1 cellular context compared by ENCODE assay signal in the genomic region with DNA sequence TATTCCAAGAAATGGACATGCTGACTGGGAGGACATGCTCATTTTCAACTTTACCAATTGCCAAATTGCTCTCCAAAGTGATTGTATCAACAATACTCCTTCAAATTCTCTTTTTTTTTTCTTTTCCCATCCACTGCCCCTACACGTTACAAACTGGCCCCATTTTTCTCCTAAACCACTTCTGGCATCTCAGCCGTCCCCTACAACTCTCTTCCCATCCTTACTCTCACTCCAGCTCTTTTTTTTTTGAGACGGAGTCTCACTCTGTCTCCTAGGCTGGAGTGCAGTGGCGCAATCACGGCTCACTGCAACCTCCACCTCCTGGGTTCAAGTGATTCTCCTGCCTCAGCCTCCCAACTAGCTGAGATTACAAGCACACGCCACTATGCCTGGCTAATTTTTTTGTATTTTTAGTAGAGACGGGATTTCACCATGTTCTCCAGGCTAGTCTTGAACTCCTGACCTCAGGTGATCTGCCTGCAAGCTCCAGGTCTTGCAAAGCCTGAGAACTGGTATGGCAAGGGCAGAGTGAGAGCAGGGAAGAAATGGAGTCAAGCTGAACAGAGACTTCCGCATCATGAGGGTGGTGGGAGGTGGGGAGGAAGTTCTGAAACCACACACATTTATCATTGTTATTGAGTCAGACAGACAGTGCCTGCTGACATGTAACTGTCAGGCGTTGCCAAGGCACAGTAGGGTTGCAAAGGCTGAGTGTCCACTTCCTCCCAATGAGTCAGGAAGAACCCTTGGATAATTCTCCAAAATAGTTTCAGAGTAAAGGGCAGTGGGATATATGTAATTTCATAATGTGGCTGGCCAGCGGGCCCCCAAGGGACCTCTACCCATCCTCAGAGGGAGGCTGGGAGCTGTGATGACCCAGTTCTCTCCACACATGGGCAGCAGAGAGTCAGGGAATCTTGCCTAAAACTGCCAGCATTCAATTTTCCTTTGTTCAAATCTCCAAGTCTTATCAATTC.
TF ChIP-seq lines count a peak whose summit lies in the region.

No MANE protein-coding gene starts in this region.

TF ChIP-seq in K562, 482 proteins besides CTCF, POLR2A, EP300 and RAD21 (continued from another document and continues in another):
- TF ChIP-seq USF2 (CRISPR knock-in tag; IDR thresholded peaks at IDR 0.05) (no peak), CHD1 (IDR thresholded peaks at IDR 0.05; ENCODE audit: low read length) (no peak), HMGN3 (IDR thresholded peaks at IDR 0.05; ENCODE audit: borderline replicate concordance, extremely low read depth, insufficient read length, low read depth, low read length) (no peak), NONO (IDR thresholded peaks at IDR 0.05; ENCODE audit: low read depth in 2 of 2, low read length in 1 of 2) (no peak), RBFOX2 (IDR thresholded peaks at IDR 0.05; ENCODE audit: low read depth, low read length) (0 out of 2 replicates have a peak, but pooled peaks have one; percentile 26), HDAC8 (tag; IDR thresholded peaks at IDR 0.05) (0 out of 2 replicates have a peak, but pooled peaks have one; percentile 36), CBX8 (IDR thresholded peaks at IDR 0.05; ENCODE audit: borderline replicate concordance, extremely low read depth, low read depth, low read length, poor library complexity, severe bottlenecking) (no peak), ATF1 (CRISPR knock-in tag; IDR thresholded peaks at IDR 0.05) (no peak), ATF1 (tag; IDR thresholded peaks at IDR 0.05) (peak; percentile 80), SMAD1 (IDR thresholded peaks at IDR 0.05; ENCODE audit: low read depth, low read length, partially characterized antibody) (no peak), GATAD2B (IDR thresholded peaks at IDR 0.05; ENCODE audit: borderline replicate concordance) (no peak), ZKSCAN3 (CRISPR knock-in tag; IDR thresholded peaks at IDR 0.05) (no peak), PHF8 (IDR thresholded peaks at IDR 0.05; ENCODE audit: borderline replicate concordance, low read length) (no peak), BDP1 (IDR thresholded peaks at IDR 0.05; ENCODE audit: insufficient read depth, insufficient read length) (no peak), RNF2 (IDR thresholded peaks at IDR 0.05) (peak; percentile 98; the same call in 1 of the 2 replicates), ZNF197 (CRISPR knock-in tag; IDR thresholded peaks at IDR 0.05; ENCODE audit: low read depth) (0 out of 2 replicates have a peak, but pooled peaks have one; percentile 66), ZMIZ1 (IDR thresholded peaks at IDR 0.05; ENCODE audit: low read depth in 2 of 2, low read length in 2 of 2) (peak in 1 of 2 experiments; percentile 79; a peak in 1 of 4 replicates), PTBP1 (IDR thresholded peaks at IDR 0.05; ENCODE audit: low read depth, low read length) (no peak), POLR3G (IDR thresholded peaks at IDR 0.05; ENCODE audit: extremely low read depth, insufficient read length, insufficient replicate concordance) (no peak), MXD1 (CRISPR knock-in tag; IDR thresholded peaks at IDR 0.05; ENCODE audit: borderline replicate concordance, poor library complexity, severe bottlenecking) (no peak), NR2C2 (CRISPR knock-in tag; IDR thresholded peaks at IDR 0.05) (no peak), NR2C2 (tag; IDR thresholded peaks at IDR 0.05) (peak; percentile 74), ZNF561 (CRISPR knock-in tag; conservative IDR thresholded peaks at IDR 0.05) (no peak), HDAC2 (IDR thresholded peaks at IDR 0.05) (peak; percentile 54; the same call in 1 of the 2 replicates), PPARD (CRISPR knock-in tag; IDR thresholded peaks at IDR 0.05) (no peak), C11orf30 (IDR thresholded peaks at IDR 0.05; ENCODE audit: low read depth) (peak; percentile 67), TAF9B (IDR thresholded peaks at IDR 0.05; ENCODE audit: partially characterized antibody) (no peak), ZNF217 (CRISPR knock-in tag; IDR thresholded peaks at IDR 0.05) (no peak)
- TF ChIP-seq, protein P1, sequence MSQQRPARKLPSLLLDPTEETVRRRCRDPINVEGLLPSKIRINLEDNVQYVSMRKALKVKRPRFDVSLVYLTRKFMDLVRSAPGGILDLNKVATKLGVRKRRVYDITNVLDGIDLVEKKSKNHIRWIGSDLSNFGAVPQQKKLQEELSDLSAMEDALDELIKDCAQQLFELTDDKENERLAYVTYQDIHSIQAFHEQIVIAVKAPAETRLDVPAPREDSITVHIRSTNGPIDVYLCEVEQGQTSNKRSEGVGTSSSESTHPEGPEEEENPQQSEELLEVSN (IDR thresholded peaks at IDR 0.05; ENCODE audit: borderline replicate concordance in 1 of 2, extremely low read depth in 1 of 2, insufficient read depth in 1 of 2, insufficient read length in 1 of 2, low read depth in 1 of 2, low read length in 1 of 2, poor library complexity in 1 of 2, severe bottlenecking in 1 of 2), result no peak
- TF ChIP-seq, protein P2, sequence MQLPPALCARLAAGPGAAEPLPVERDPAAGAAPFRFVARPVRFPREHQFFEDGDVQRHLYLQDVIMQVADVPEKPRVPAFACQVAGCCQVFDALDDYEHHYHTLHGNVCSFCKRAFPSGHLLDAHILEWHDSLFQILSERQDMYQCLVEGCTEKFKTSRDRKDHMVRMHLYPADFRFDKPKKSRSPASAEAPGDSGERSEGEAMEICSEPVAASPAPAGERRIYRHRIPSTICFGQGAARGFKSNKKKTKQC (CRISPR knock-in tag; IDR thresholded peaks at IDR 0.05), result no peak
- TF ChIP-seq, protein P3, sequence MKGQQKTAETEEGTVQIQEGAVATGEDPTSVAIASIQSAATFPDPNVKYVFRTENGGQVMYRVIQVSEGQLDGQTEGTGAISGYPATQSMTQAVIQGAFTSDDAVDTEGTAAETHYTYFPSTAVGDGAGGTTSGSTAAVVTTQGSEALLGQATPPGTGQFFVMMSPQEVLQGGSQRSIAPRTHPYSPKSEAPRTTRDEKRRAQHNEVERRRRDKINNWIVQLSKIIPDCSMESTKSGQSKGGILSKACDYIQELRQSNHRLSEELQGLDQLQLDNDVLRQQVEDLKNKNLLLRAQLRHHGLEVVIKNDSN (CRISPR knock-in tag; IDR thresholded peaks at IDR 0.05), result peak; percentile 37; the same call in 1 of the 2 replicates
- TF ChIP-seq, protein P4, sequence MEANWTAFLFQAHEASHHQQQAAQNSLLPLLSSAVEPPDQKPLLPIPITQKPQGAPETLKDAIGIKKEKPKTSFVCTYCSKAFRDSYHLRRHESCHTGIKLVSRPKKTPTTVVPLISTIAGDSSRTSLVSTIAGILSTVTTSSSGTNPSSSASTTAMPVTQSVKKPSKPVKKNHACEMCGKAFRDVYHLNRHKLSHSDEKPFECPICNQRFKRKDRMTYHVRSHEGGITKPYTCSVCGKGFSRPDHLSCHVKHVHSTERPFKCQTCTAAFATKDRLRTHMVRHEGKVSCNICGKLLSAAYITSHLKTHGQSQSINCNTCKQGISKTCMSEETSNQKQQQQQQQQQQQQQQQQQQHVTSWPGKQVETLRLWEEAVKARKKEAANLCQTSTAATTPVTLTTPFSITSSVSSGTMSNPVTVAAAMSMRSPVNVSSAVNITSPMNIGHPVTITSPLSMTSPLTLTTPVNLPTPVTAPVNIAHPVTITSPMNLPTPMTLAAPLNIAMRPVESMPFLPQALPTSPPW (CRISPR knock-in tag; IDR thresholded peaks at IDR 0.05), result peak; percentile 85
- TF ChIP-seq, protein P5, sequence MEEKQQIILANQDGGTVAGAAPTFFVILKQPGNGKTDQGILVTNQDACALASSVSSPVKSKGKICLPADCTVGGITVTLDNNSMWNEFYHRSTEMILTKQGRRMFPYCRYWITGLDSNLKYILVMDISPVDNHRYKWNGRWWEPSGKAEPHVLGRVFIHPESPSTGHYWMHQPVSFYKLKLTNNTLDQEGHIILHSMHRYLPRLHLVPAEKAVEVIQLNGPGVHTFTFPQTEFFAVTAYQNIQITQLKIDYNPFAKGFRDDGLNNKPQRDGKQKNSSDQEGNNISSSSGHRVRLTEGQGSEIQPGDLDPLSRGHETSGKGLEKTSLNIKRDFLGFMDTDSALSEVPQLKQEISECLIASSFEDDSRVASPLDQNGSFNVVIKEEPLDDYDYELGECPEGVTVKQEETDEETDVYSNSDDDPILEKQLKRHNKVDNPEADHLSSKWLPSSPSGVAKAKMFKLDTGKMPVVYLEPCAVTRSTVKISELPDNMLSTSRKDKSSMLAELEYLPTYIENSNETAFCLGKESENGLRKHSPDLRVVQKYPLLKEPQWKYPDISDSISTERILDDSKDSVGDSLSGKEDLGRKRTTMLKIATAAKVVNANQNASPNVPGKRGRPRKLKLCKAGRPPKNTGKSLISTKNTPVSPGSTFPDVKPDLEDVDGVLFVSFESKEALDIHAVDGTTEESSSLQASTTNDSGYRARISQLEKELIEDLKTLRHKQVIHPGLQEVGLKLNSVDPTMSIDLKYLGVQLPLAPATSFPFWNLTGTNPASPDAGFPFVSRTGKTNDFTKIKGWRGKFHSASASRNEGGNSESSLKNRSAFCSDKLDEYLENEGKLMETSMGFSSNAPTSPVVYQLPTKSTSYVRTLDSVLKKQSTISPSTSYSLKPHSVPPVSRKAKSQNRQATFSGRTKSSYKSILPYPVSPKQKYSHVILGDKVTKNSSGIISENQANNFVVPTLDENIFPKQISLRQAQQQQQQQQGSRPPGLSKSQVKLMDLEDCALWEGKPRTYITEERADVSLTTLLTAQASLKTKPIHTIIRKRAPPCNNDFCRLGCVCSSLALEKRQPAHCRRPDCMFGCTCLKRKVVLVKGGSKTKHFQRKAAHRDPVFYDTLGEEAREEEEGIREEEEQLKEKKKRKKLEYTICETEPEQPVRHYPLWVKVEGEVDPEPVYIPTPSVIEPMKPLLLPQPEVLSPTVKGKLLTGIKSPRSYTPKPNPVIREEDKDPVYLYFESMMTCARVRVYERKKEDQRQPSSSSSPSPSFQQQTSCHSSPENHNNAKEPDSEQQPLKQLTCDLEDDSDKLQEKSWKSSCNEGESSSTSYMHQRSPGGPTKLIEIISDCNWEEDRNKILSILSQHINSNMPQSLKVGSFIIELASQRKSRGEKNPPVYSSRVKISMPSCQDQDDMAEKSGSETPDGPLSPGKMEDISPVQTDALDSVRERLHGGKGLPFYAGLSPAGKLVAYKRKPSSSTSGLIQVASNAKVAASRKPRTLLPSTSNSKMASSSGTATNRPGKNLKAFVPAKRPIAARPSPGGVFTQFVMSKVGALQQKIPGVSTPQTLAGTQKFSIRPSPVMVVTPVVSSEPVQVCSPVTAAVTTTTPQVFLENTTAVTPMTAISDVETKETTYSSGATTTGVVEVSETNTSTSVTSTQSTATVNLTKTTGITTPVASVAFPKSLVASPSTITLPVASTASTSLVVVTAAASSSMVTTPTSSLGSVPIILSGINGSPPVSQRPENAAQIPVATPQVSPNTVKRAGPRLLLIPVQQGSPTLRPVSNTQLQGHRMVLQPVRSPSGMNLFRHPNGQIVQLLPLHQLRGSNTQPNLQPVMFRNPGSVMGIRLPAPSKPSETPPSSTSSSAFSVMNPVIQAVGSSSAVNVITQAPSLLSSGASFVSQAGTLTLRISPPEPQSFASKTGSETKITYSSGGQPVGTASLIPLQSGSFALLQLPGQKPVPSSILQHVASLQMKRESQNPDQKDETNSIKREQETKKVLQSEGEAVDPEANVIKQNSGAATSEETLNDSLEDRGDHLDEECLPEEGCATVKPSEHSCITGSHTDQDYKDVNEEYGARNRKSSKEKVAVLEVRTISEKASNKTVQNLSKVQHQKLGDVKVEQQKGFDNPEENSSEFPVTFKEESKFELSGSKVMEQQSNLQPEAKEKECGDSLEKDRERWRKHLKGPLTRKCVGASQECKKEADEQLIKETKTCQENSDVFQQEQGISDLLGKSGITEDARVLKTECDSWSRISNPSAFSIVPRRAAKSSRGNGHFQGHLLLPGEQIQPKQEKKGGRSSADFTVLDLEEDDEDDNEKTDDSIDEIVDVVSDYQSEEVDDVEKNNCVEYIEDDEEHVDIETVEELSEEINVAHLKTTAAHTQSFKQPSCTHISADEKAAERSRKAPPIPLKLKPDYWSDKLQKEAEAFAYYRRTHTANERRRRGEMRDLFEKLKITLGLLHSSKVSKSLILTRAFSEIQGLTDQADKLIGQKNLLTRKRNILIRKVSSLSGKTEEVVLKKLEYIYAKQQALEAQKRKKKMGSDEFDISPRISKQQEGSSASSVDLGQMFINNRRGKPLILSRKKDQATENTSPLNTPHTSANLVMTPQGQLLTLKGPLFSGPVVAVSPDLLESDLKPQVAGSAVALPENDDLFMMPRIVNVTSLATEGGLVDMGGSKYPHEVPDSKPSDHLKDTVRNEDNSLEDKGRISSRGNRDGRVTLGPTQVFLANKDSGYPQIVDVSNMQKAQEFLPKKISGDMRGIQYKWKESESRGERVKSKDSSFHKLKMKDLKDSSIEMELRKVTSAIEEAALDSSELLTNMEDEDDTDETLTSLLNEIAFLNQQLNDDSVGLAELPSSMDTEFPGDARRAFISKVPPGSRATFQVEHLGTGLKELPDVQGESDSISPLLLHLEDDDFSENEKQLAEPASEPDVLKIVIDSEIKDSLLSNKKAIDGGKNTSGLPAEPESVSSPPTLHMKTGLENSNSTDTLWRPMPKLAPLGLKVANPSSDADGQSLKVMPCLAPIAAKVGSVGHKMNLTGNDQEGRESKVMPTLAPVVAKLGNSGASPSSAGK (IDR thresholded peaks at IDR 0.05), result no peak
